13 cellular contexts compared by ENCODE assay signal in genomic region chr3:133944181-133944580, GRCh38. TPM values are rescaled to one million over a fixed set of nuclear protein-coding genes. Genes with fewer than 3 reads are reported as not detected.
DNase-seq lines count a peak whose midpoint lies in the region; ATAC-seq and TF ChIP-seq lines count a peak whose summit lies in the region.
"Had no signal": no experiment of that assay in that cellular context is flagged by ENCODE, and none has a peak within 500 bp of the region (broad histone marks: within the 10 kb centered on the region; RNA-seq: fewer than 3 reads in every experiment).

No MANE protein-coding gene starts in this region.

- H3K27me3 ChIP-seq in SK-N-SH (ENCODE audit: insufficient read depth): peaks cover 8% of the 10 kb centered on the region; the same call in 1 of the 2 replicates

- CTCF ChIA-PET in Calu3 (lab: Charles Lee) (interaction anchor here (0.5 to 2.1 kb wide), 3 partner anchors 14 to 260 kb away, joined by 3 to 6 read pairs (median 4); no protein-coding TSS in a partner anchor), SK-N-SH (lab: Yijun Ruan, JAX) (interaction anchor here (1.1 to 1.4 kb wide), 3 partner anchors 10 to 269 kb away, joined by 4 read pairs; no protein-coding TSS in a partner anchor)

- H3K4me3 ChIP-seq in SK-N-SH (ENCODE audit: low read depth in 2 of 2, low read length in 1 of 2) (no peak overlapping the region), fibroblast of mammary gland (ENCODE audit: control insufficient read depth, low read depth, low read length) (no peak overlapping the region)
- H3K4me3 ChIP-seq: GM12878 had no signal

- peak overlapping the region; percentile 70 to 80 for H3K27ac ChIP-seq in SK-N-SH (ENCODE audit: low read depth in 2 of 2, low read length in 1 of 2)

- no peak overlapping the region for H3K4me3 Mint-ChIP-seq in Calu3 (ENCODE audit: low read depth, unreplicated experiment)
- H3K4me3 Mint-ChIP-seq: activated CD4-positive, alpha-beta memory T cell treated with anti-CD3 and anti-CD28 coated beads, Interleukin-2, amount 10 ng/mL, durations not matched to agents 7 days and 5 days; stimulated activated naive CD8-positive, alpha-beta T cell treated with anti-CD3 and anti-CD28 coated beads, Interleukin-15, amount 100 ng/mL, for 72 hours had no signal

- H3K9ac ChIP-seq in SK-N-SH: no peak overlapping the region

- peak overlapping the region; percentile 57 for H3K4me2 ChIP-seq in SK-N-SH

- H3K79me2 ChIP-seq in SK-N-SH (ENCODE audit: insufficient read depth): no peaks in the 10 kb centered on the region

- H3K9me3 ChIP-seq in SK-N-SH: no peaks in the 10 kb centered on the region

- no peak for TF ChIP-seq RAD21 in SK-N-SH (IDR thresholded peaks at IDR 0.05; ENCODE audit: low read length)

- no peaks in the 10 kb centered on the region for H3K36me3 ChIP-seq in SK-N-SH (replicated peaks in 1 of 2; ENCODE audit: control insufficient read depth in 1 of 2, insufficient read depth in 2 of 2, low read length in 1 of 2)

- no peak for TF ChIP-seq EP300 in SK-N-SH (IDR thresholded peaks at IDR 0.05; ENCODE audit: borderline replicate concordance in 1 of 2, low read depth in 1 of 2, low read length in 1 of 2)

- peaks cover 4% of the 10 kb centered on the region; the same call in 1 of the 2 replicates for H4K20me1 ChIP-seq in SK-N-SH (ENCODE audit: insufficient read depth)

- peaks cover 26 to 30% of the 10 kb centered on the region in 2 experiments; a peak in 3 of 4 replicates for H3K4me1 ChIP-seq in SK-N-SH (ENCODE audit: control insufficient read depth in 1 of 2, insufficient read depth in 2 of 2, low read depth in 1 of 2, low read length in 1 of 2)

- ATAC-seq in GM18520 (IDR thresholded peaks at IDR 0.05; ENCODE audit: unreplicated experiment): no peak
- ATAC-seq: GM12878; stimulated activated naive CD8-positive, alpha-beta T cell treated with anti-CD3 and anti-CD28 coated beads, Interleukin-15, amount 100 ng/mL, for 72 hours had no signal

- H3K4me1 Mint-ChIP-seq in Calu3 (ENCODE audit: low read depth, unreplicated experiment): peaks cover 51% of the 10 kb centered on the region

- no peaks in the 10 kb centered on the region for H3K9me2 ChIP-seq in SK-N-SH

- DNase-seq in Calu3 (peak; percentile 47), SK-N-SH (no peak), fibroblast of mammary gland (ENCODE audit: low read depth) (peak; percentile 62), renal cortical epithelial cell (ENCODE audit: low read depth) (peak; percentile 86), NCI-H2227 (lab: John Stamatoyannopoulos, UW; ENCODE audit: unreplicated experiment) (no peak), NCI-H69 (lab: John Stamatoyannopoulos, UW) (no peak)
- no peak for DNase-seq in activated naive CD4-positive, alpha-beta T cell (lab: John Stamatoyannopoulos, UW)
- DNase-seq: activated CD4-positive, alpha-beta memory T cell treated with anti-CD3 and anti-CD28 coated beads, Interleukin-2, amount 10 ng/mL, durations not matched to agents 7 days and 5 days; COR-L47; NCI-H2227 treated with DMSO at 0.1 percent for 48 hours; stimulated activated naive CD8-positive, alpha-beta T cell treated with anti-CD3 and anti-CD28 coated beads, Interleukin-15, amount 100 ng/mL, for 72 hours had no signal

- H3K27me3 Mint-ChIP-seq in Calu3 (ENCODE audit: unreplicated experiment): peaks cover 76% of the 10 kb centered on the region

- TF ChIP-seq CTCF in Calu3 (IDR thresholded peaks at IDR 0.05; ENCODE audit: unreplicated experiment) (no peak), SK-N-SH (IDR thresholded peaks at IDR 0.05) (no peak), fibroblast of mammary gland (conservative IDR thresholded peaks at IDR 0.05; ENCODE audit: control insufficient read depth, insufficient read depth, low read depth, low read length) (no peak)

- H3K9me3 Mint-ChIP-seq in Calu3 (ENCODE audit: low read depth, unreplicated experiment): no peaks in the 10 kb centered on the region
- H3K9me3 Mint-ChIP-seq: activated CD4-positive, alpha-beta memory T cell treated with anti-CD3 and anti-CD28 coated beads, Interleukin-2, amount 10 ng/mL, durations not matched to agents 7 days and 5 days; stimulated activated naive CD8-positive, alpha-beta T cell treated with anti-CD3 and anti-CD28 coated beads, Interleukin-15, amount 100 ng/mL, for 72 hours had no signal

- no peak overlapping the region for H2AFZ ChIP-seq in SK-N-SH (ENCODE audit: low read depth)

- peak overlapping the region; percentile 10 for H3K27ac Mint-ChIP-seq in Calu3 (ENCODE audit: unreplicated experiment)
- H3K27ac Mint-ChIP-seq: activated CD4-positive, alpha-beta memory T cell treated with anti-CD3 and anti-CD28 coated beads, Interleukin-2, amount 10 ng/mL, durations not matched to agents 7 days and 5 days; stimulated activated naive CD8-positive, alpha-beta T cell treated with anti-CD3 and anti-CD28 coated beads, Interleukin-15, amount 100 ng/mL, for 72 hours had no signal

- BruUV-seq in Calu3 (replicated peaks; lab: Mats Ljungman, UMichigan): no TSS peak

- peaks cover 34% of the 10 kb centered on the region for H3F3A ChIP-seq in SK-N-SH (replicated peaks; ENCODE audit: insufficient read depth)

- H3K36me3 Mint-ChIP-seq in Calu3 (ENCODE audit: insufficient read depth, unreplicated experiment): no peaks in the 10 kb centered on the region

- intact Hi-C loops in Calu3 (cut with micrococcal nuclease; ENCODE audit: unreplicated experiment): loop anchor here (5.0 kb wide), 2 partner anchors 43 to 533 kb away; no protein-coding TSS in a partner anchor

- POLR2A ChIA-PET in SK-N-SH (lab: Yijun Ruan, JAX): no interaction called here

- WGBS in SK-N-SH (ENCODE audit: low lambda C conversion rate): 62% methylated on average over 2 of the region's 2 CpGs

TF ChIP-seq in SK-N-SH, 30 proteins besides CTCF, POLR2A, EP300 and RAD21:
- no peak for TF ChIP-seq YY1 (IDR thresholded peaks at IDR 0.05; ENCODE audit: low read depth)
- TF ChIP-seq NRF1 (IDR thresholded peaks at IDR 0.05; ENCODE audit: low read depth, low read length): no peak
- no peak for TF ChIP-seq FOSL2 (IDR thresholded peaks at IDR 0.05; ENCODE audit: borderline replicate concordance, low read depth)
- no peak for TF ChIP-seq MAX (IDR thresholded peaks at IDR 0.05; ENCODE audit: low read depth)
- TF ChIP-seq ELF1 (IDR thresholded peaks at IDR 0.05): no peak
- no peak for TF ChIP-seq USF1 (IDR thresholded peaks at IDR 0.05; ENCODE audit: borderline replicate concordance, low read depth)
- TF ChIP-seq RFX5 (IDR thresholded peaks at IDR 0.05; ENCODE audit: low read length): no peak
- TF ChIP-seq PBX3 (IDR thresholded peaks at IDR 0.05): no peak
- TF ChIP-seq POLR2AphosphoS5 (IDR thresholded peaks at IDR 0.05; ENCODE audit: low read depth, low read length): no peak

RNA-seq across cellular contexts. Expression of gene RAB6B, which starts 48.5 kb away (rescaled TPM):
- total RNA-seq in Calu3 (2022) (0.85 and 4.7 TPM in 2 replicates), renal cortical epithelial cell (4.3 and 5.2 TPM in 2 replicates)
- 8.5 and 9.3 TPM in 2 replicates for polyA plus RNA-seq in SK-N-SH (2012; rRNA removed)
- polyA plus RNA-seq in SK-N-SH (2012; cell fraction: cytosol; rRNA removed): 8.0 and 9.7 TPM in 2 replicates
- 7.2 and 7.3 TPM in 2 replicates for polyA plus RNA-seq in SK-N-SH (2012; cell fraction: nucleus; rRNA removed)
- total RNA-seq: GM12878 had no signal

Comparison
In these comparisons a context has a peak if more than half of its experiments do, and no peak if none do; other contexts are left out.
1. DNase-seq: peak in Calu3 (single experiment), fibroblast of mammary gland (single experiment) and renal cortical epithelial cell (single experiment); none in SK-N-SH (single experiment), NCI-H2227 (single experiment), activated naive CD4-positive, alpha-beta T cell (0 of 4) and NCI-H69 (single experiment).